Comparison of ENCODE assay signal across 8 cellular contexts in the genomic region with DNA sequence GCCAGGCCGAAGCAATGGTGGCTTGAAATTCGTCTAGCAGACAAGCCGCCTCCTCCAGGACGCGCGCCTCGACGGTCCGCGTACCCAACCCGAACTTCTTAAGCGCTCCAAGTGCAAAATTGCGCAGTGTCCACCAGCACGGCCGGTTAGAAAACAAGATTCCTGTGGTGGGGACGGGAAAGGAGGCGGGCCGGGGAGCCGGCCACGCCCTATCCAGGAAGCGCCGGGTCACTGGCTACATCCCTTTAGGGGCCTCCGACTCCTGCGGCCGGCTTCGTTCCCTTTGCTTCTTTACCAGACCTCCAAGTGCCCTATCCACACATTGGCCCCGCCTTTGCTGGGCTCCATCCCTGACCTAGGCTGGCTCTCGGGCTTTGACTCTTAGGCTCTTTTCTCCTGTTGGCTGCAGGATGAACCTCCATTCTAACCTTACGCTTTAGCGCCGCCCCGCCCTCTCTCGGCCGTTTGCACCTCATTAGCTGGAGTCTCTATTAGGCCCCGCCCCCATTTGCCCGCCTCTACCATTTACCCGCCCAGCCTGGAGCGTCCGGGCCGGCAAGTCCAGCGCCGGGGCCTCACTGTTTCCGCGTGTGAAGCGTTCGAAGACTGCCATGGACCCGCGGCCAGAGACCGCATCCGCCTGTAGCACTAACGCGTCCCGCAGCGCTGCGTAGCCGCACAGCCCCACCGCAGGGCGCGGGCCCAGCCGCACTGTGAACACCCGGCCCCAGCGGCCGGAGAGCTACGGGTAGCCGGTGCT. TPM values are rescaled to one million over a fixed set of nuclear protein-coding genes. Genes with fewer than 3 reads are reported as not detected.
DNase-seq lines count a peak whose midpoint lies in the region; ATAC-seq and TF ChIP-seq lines count a peak whose summit lies in the region.
"Not testable (repeated sequence)": the region's sequence is repeated elsewhere in the genome, so short reads cannot be mapped to it uniquely, and the experiment has no call there.

No MANE protein-coding gene starts in this region.

- not testable (repeated sequence) for TF ChIP-seq CTCF in fibroblast of pulmonary artery (IDR thresholded peaks at IDR 0.05; ENCODE audit: low read length, missing control alignments)

- DNase-seq in Caki2 (ENCODE audit: low read depth) (peak; percentile 96), MG63 (peak; percentile 72), SW 1271 (lab: John Stamatoyannopoulos, UW) (peak; percentile 42 to 45), adipocyte (ENCODE audit: low read depth) (peak; percentile 87), fibroblast of pulmonary artery (ENCODE audit: low read depth) (peak; percentile 84)
- DNase-seq in stimulated activated effector memory CD8-positive, alpha-beta T cell treated with anti-CD3 and anti-CD28 coated beads, Interleukin-12 subunit alpha, Interleukin-12 subunit beta, amount 100 ng/mL, for 72 hours (ENCODE audit: low spot score in 2 of 2): peak; percentile 41 to 82

- H3K27ac ChIP-seq in mesodermal cell (ENCODE audit: low read depth, low read length, severe bottlenecking): peak overlapping the region; percentile 36

- H3K4me3 ChIP-seq in MG63: peak overlapping the region; percentile 27; the same call in 1 of the 2 replicates
- peak overlapping the region; percentile 69 for H3K4me3 ChIP-seq in adipocyte (ENCODE audit: low read length)
- peak overlapping the region; percentile 46 for H3K4me3 ChIP-seq in fibroblast of pulmonary artery (replicated peaks; ENCODE audit: low read depth, low read length)
- peak overlapping the region; percentile 32 for H3K4me3 ChIP-seq in mesodermal cell (ENCODE audit: extremely low read depth, insufficient read depth, low read length, poor library complexity, severe bottlenecking)

- not testable (repeated sequence) for H3K9me3 Mint-ChIP-seq in stimulated activated effector memory CD8-positive, alpha-beta T cell treated with anti-CD3 and anti-CD28 coated beads, Interleukin-12 subunit alpha, Interleukin-12 subunit beta, amount 100 ng/mL, for 72 hours

- H3K4me1 ChIP-seq in adipocyte (ENCODE audit: control insufficient read depth, insufficient read depth, low read length) (peaks cover 31% of the 10 kb centered on the region), mesodermal cell (ENCODE audit: control insufficient read depth, insufficient read depth, low read length, poor library complexity, severe bottlenecking) (peaks cover 39% of the 10 kb centered on the region)

- peak overlapping the region; percentile 80 for H3K4me3 Mint-ChIP-seq in stimulated activated effector memory CD8-positive, alpha-beta T cell treated with anti-CD3 and anti-CD28 coated beads, Interleukin-12 subunit alpha, Interleukin-12 subunit beta, amount 100 ng/mL, for 72 hours

- peak overlapping the region; percentile 86 for H3K27ac Mint-ChIP-seq in stimulated activated effector memory CD8-positive, alpha-beta T cell treated with anti-CD3 and anti-CD28 coated beads, Interleukin-12 subunit alpha, Interleukin-12 subunit beta, amount 100 ng/mL, for 72 hours

- ATAC-seq in GM21723 (IDR thresholded peaks at IDR 0.05; ENCODE audit: unreplicated experiment): peak; percentile 66
- peak; percentile 84 for ATAC-seq in stimulated activated effector memory CD8-positive, alpha-beta T cell treated with anti-CD3 and anti-CD28 coated beads, Interleukin-12 subunit alpha, Interleukin-12 subunit beta, amount 100 ng/mL, for 72 hours

- WGBS in mesodermal cell (ENCODE audit: insufficient coverage in 2 of 2), 2 experiments: 1 to 4% methylated on average over 21 of the region's 65 CpGs

- H3K36me3 Mint-ChIP-seq in stimulated activated effector memory CD8-positive, alpha-beta T cell treated with anti-CD3 and anti-CD28 coated beads, Interleukin-12 subunit alpha, Interleukin-12 subunit beta, amount 100 ng/mL, for 72 hours: peaks cover 61% of the 10 kb centered on the region

- peaks cover 71% of the 10 kb centered on the region for H3K4me1 Mint-ChIP-seq in stimulated activated effector memory CD8-positive, alpha-beta T cell treated with anti-CD3 and anti-CD28 coated beads, Interleukin-12 subunit alpha, Interleukin-12 subunit beta, amount 100 ng/mL, for 72 hours

- H3K27me3 ChIP-seq in MG63; adipocyte (replicated peaks; ENCODE audit: control insufficient read depth, insufficient read depth, low read length): not testable (repeated sequence)

- H3K9me3 ChIP-seq in MG63; adipocyte (ENCODE audit: control insufficient read depth, low read length); mesodermal cell (ENCODE audit: control insufficient read depth, low read length): not testable (repeated sequence)

- H3K36me3 ChIP-seq in MG63 (peaks cover 41% of the 10 kb centered on the region), adipocyte (ENCODE audit: control insufficient read depth, insufficient read depth, low read length, severe bottlenecking) (peaks cover 30% of the 10 kb centered on the region), mesodermal cell (ENCODE audit: control insufficient read depth, insufficient read depth, low read length) (peaks cover 32% of the 10 kb centered on the region)

- peak overlapping the region; percentile 73 for H3K9ac ChIP-seq in adipocyte (ENCODE audit: low read length)

- in situ Hi-C loops in Caki2 (cut with HindIII; ENCODE audit: low pct_unique_long_range_greater_than_20kb, low sequenced_read_pairs): not testable (repeated sequence)

RNA-seq across cellular contexts. Expression of gene EGLN2, which starts 11.8 kb away (rescaled TPM):
- 98.8 and 138 TPM in 2 replicates for total RNA-seq in Caki2 (2014; rRNA removed; shearing (Covaris generic); ENCODE audit: low replicate concordance)
- total RNA-seq in MG63 (2014; rRNA removed; shearing (Covaris generic); ENCODE audit: low replicate concordance): 63.2 and 140 TPM in 2 replicates
- polyA plus RNA-seq in mesodermal cell (2013, experiment 1 of 2): 56.7 TPM
- 46.4 TPM for polyA plus RNA-seq in mesodermal cell (2013, experiment 2 of 2)

RNA-seq across cellular contexts. Expression of gene RAB4B, which starts 32.8 kb away (rescaled TPM):
- total RNA-seq in Caki2 (2014; rRNA removed; shearing (Covaris generic); ENCODE audit: low replicate concordance): 62.7 and 79.7 TPM in 2 replicates
- 34.4 and 41.2 TPM in 2 replicates for total RNA-seq in MG63 (2014; rRNA removed; shearing (Covaris generic); ENCODE audit: low replicate concordance)
- 35.6 TPM for polyA plus RNA-seq in mesodermal cell (2013, experiment 1 of 2)
- 30.4 TPM for polyA plus RNA-seq in mesodermal cell (2013, experiment 2 of 2)

RNA-seq across cellular contexts. Expression of gene MIA, which starts 35.5 kb away (rescaled TPM):
- total RNA-seq in Caki2 (2014; rRNA removed; shearing (Covaris generic); ENCODE audit: low replicate concordance): not detected in 2 replicates
- not detected in 2 replicates for total RNA-seq in MG63 (2014; rRNA removed; shearing (Covaris generic); ENCODE audit: low replicate concordance)
- polyA plus RNA-seq in mesodermal cell (2013, experiment 1 of 2): 1.5 TPM
- polyA plus RNA-seq in mesodermal cell (2013, experiment 2 of 2): 3.5 TPM

RNA-seq across cellular contexts. Expression of gene CYP2A6, which starts 39.4 kb away (rescaled TPM):
- not detected in 2 replicates for total RNA-seq in Caki2 (2014; rRNA removed; shearing (Covaris generic); ENCODE audit: low replicate concordance)
- not detected in 2 replicates for total RNA-seq in MG63 (2014; rRNA removed; shearing (Covaris generic); ENCODE audit: low replicate concordance)
- polyA plus RNA-seq in mesodermal cell (2013, experiment 1 of 2): not detected
- 0.51 TPM for polyA plus RNA-seq in mesodermal cell (2013, experiment 2 of 2)

RNA-seq across cellular contexts. Expression of gene SNRPA, which starts 59.8 kb away (rescaled TPM):
- 51.1 and 64.3 TPM in 2 replicates for total RNA-seq in Caki2 (2014; rRNA removed; shearing (Covaris generic); ENCODE audit: low replicate concordance)
- 66.4 and 68.4 TPM in 2 replicates for total RNA-seq in MG63 (2014; rRNA removed; shearing (Covaris generic); ENCODE audit: low replicate concordance)
- 157 TPM for polyA plus RNA-seq in mesodermal cell (2013, experiment 1 of 2)
- 138 TPM for polyA plus RNA-seq in mesodermal cell (2013, experiment 2 of 2)

Comparison
In these comparisons a context has a peak if more than half of its experiments do, and no peak if none do; other contexts are left out.
1. Peak in every context shown above with its lines: DNase-seq, ATAC-seq, H3K4me3 ChIP-seq and H3K27ac ChIP-seq.
2. DNase-seq: peak in every context shown above with its lines; median percentile 96 in Caki2; 87 in adipocyte; 84 in fibroblast of pulmonary artery; 72 in MG63; 62 in stimulated activated effector memory CD8-positive, alpha-beta T cell treated with anti-CD3 and anti-CD28 coated beads, Interleukin-12 subunit alpha, Interleukin-12 subunit beta, amount 100 ng/mL, for 72 hours; 44 in SW 1271.